16 cellular contexts compared by ENCODE assay signal in the genomic region with DNA sequence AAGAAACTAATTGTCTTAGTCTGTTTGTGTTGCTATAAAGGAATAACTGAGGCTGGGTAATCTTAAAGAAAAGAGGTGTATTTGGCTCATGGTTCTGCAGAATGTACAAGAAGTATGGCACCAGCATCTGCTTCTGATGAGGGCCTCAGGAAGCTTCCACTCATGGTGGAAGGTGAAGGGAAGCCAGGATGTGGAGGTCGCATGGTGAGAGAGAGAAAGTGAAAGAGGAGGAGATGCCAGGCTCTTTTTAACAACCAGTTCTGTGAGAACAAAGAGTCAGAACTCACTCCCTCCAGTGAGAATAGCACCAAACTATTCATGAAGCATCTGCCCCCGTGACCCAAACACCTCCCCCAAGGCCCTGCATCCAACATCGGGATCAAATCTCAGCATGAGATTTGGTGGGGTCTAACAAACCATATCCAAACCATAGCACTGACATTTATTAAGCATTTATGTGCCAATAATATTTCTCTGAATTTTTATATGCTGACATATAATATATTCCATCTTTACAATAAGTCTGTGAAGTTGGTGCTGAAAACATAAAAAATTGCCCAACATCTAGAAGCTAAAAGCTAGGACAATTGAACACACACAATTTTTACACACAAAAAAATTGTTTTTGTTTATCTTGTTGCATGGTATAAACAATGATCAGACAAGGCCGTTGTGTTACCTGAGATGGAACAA. TPM values are rescaled to one million over a fixed set of nuclear protein-coding genes. Genes with fewer than 3 reads are reported as not detected.
DNase-seq lines count a peak whose midpoint lies in the region; ATAC-seq and TF ChIP-seq lines count a peak whose summit lies in the region.
"Had no signal": no experiment of that assay in that cellular context is flagged by ENCODE, and none has a peak within 500 bp of the region (broad histone marks: within the 10 kb centered on the region; RNA-seq: fewer than 3 reads in every experiment).

No MANE protein-coding gene starts in this region.

- H2BK120ac ChIP-seq in mesenchymal stem cell (ENCODE audit: low read depth, low read length), result no peak overlapping the region

- H3K27me3 ChIP-seq in mesenchymal stem cell (ENCODE audit: control insufficient read depth in 1 of 2, insufficient read depth in 1 of 2, low read length in 2 of 2), result peaks cover 0 to 22% of the 10 kb centered on the region in 2 experiments
- H3K27me3 ChIP-seq: brain microvascular endothelial cell had no signal

- peaks cover 14% of the 10 kb centered on the region for H3K27me3 Mint-ChIP-seq in T-helper 1 cell treated with Interleukin-12 subunit alpha and Interleukin-12 subunit beta and Interleukin-4 antibody, amounts not matched to agents 30 μg/mL and 1 μg/mL, for 36 hours (ENCODE audit: low read depth)
- peaks cover 2% of the 10 kb centered on the region for H3K27me3 Mint-ChIP-seq in HFFc6 (ENCODE audit: insufficient read depth)
- H3K27me3 Mint-ChIP-seq in T-helper 17 cell, result peaks cover 16% of the 10 kb centered on the region

- H3K9me3 ChIP-seq in T-helper 17 cell (ENCODE audit: control insufficient read depth, low read length, poor library complexity, severe bottlenecking) (no peaks in the 10 kb centered on the region), mesenchymal stem cell (ENCODE audit: control insufficient read depth, low read length) (no peaks in the 10 kb centered on the region)

- H3K9me3 Mint-ChIP-seq in T-helper 1 cell treated with Interleukin-12 subunit alpha and Interleukin-12 subunit beta and Interleukin-4 antibody, amounts not matched to agents 30 μg/mL and 1 μg/mL, for 36 hours, result no peaks in the 10 kb centered on the region
- no peaks in the 10 kb centered on the region for H3K9me3 Mint-ChIP-seq in HFFc6
- H3K9me3 Mint-ChIP-seq: activated naive CD4-positive, alpha-beta T cell treated with anti-CD3 and anti-CD28 coated beads, Interleukin-2, amount 50 U/mL, for 72 hours; neural crest cell had no signal

- no peak for TF ChIP-seq CTCF in HFFc6 (IDR thresholded peaks at IDR 0.05)

- peak overlapping the region; percentile 6 for H3K27ac ChIP-seq in mesenchymal stem cell (ENCODE audit: low read length, poor library complexity, severe bottlenecking)

- no peak overlapping the region for H3K14ac ChIP-seq in mesenchymal stem cell (ENCODE audit: low read length in 2 of 2)

- no peak overlapping the region for H3K4me2 ChIP-seq in mesenchymal stem cell (ENCODE audit: low read length, poor library complexity, severe bottlenecking)

- H3K36me3 ChIP-seq in mesenchymal stem cell (ENCODE audit: control insufficient read depth in 1 of 2, insufficient read depth in 2 of 2, low read depth in 1 of 2, low read length in 2 of 2), result no peaks in the 10 kb centered on the region
- H3K36me3 ChIP-seq: brain microvascular endothelial cell had no signal

- no peaks in the 10 kb centered on the region for H3K79me1 ChIP-seq in mesenchymal stem cell (replicated peaks; ENCODE audit: low read length, poor library complexity, severe bottlenecking)

- peaks cover 39% of the 10 kb centered on the region for H3K4me1 Mint-ChIP-seq in T-helper 1 cell treated with Interleukin-12 subunit alpha and Interleukin-12 subunit beta and Interleukin-4 antibody, amounts not matched to agents 30 μg/mL and 1 μg/mL, for 36 hours (ENCODE audit: low read depth)
- peaks cover 56% of the 10 kb centered on the region for H3K4me1 Mint-ChIP-seq in HFFc6 (ENCODE audit: low read depth)
- peaks cover 25% of the 10 kb centered on the region for H3K4me1 Mint-ChIP-seq in T-helper 17 cell

- DNase-seq in T-helper 1 cell (no peak), HFFc6 (no peak), T-helper 17 cell (no peak), mesenchymal stem cell (no peak), DMS79 (lab: John Stamatoyannopoulos, UW) (no peak)
- DNase-seq in stimulated activated naive CD4-positive, alpha-beta T cell (lab: John Stamatoyannopoulos, UW), result no peak
- DNase-seq: brain microvascular endothelial cell; C1 segment of cervical spinal cord; NCI-H187 treated with DMSO at 0.1 percent for 48 hours; NCI-H446; NK-92 treated with Interleukin-12 subunit alpha and Interleukin-12 subunit beta, amount 100 ng/mL, for 24 hours had no signal

- H4K8ac ChIP-seq in mesenchymal stem cell (ENCODE audit: low read length), result no peak overlapping the region

- no peak overlapping the region for H3K4ac ChIP-seq in mesenchymal stem cell (ENCODE audit: low read depth in 1 of 2, low read length in 2 of 2)

- no peak overlapping the region for H3K27ac Mint-ChIP-seq in T-helper 1 cell treated with Interleukin-12 subunit alpha and Interleukin-12 subunit beta and Interleukin-4 antibody, amounts not matched to agents 30 μg/mL and 1 μg/mL, for 36 hours
- H3K27ac Mint-ChIP-seq in HFFc6, result peak overlapping the region; percentile 72
- H3K27ac Mint-ChIP-seq in T-helper 17 cell, result no peak overlapping the region
- H3K27ac Mint-ChIP-seq: activated naive CD4-positive, alpha-beta T cell treated with anti-CD3 and anti-CD28 coated beads, Interleukin-2, amount 50 U/mL, for 72 hours had no signal

- no peak overlapping the region for H3K4me3 ChIP-seq in mesenchymal stem cell (ENCODE audit: insufficient read depth in 1 of 2, low read depth in 1 of 2, low read length in 2 of 2)

- H2AK5ac ChIP-seq in mesenchymal stem cell (ENCODE audit: low read length, severe bottlenecking), result no peak overlapping the region

- H3K4me1 ChIP-seq in mesenchymal stem cell (ENCODE audit: control insufficient read depth, insufficient read depth, low read depth, low read length), result peaks cover 5% of the 10 kb centered on the region

- H3K18ac ChIP-seq in mesenchymal stem cell (ENCODE audit: low read depth in 1 of 2, low read length in 2 of 2), result no peak overlapping the region

- no peak overlapping the region for H3K9ac ChIP-seq in mesenchymal stem cell (ENCODE audit: low read length)

- no peak overlapping the region for H2AFZ ChIP-seq in mesenchymal stem cell (ENCODE audit: low read depth, low read length)

- peak overlapping the region; percentile 23 for H3K4me3 Mint-ChIP-seq in T-helper 1 cell treated with Interleukin-12 subunit alpha and Interleukin-12 subunit beta and Interleukin-4 antibody, amounts not matched to agents 30 μg/mL and 1 μg/mL, for 36 hours
- H3K4me3 Mint-ChIP-seq in HFFc6 (peak overlapping the region; percentile 56), T-helper 17 cell (peak overlapping the region; percentile 39)
- H3K4me3 Mint-ChIP-seq: neural crest cell had no signal

- H3K23ac ChIP-seq in mesenchymal stem cell (ENCODE audit: low read length in 2 of 2), result no peak overlapping the region

- peaks cover 1% of the 10 kb centered on the region for H3K36me3 Mint-ChIP-seq in T-helper 1 cell treated with Interleukin-12 subunit alpha and Interleukin-12 subunit beta and Interleukin-4 antibody, amounts not matched to agents 30 μg/mL and 1 μg/mL, for 36 hours (ENCODE audit: low read depth)
- H3K36me3 Mint-ChIP-seq in HFFc6 (ENCODE audit: low read depth) (no peaks in the 10 kb centered on the region), T-helper 17 cell (ENCODE audit: low read depth) (no peaks in the 10 kb centered on the region)

- H2BK15ac ChIP-seq in mesenchymal stem cell (ENCODE audit: low read depth, poor library complexity, severe bottlenecking), result no peak overlapping the region

- no peak overlapping the region for H4K91ac ChIP-seq in mesenchymal stem cell (ENCODE audit: low read length)

- H2BK12ac ChIP-seq in mesenchymal stem cell (ENCODE audit: low read length in 2 of 2), result no peak overlapping the region

- ATAC-seq in T-helper 17 cell (no peak), GM21515 (IDR thresholded peaks at IDR 0.05; ENCODE audit: unreplicated experiment) (no peak)
- ATAC-seq: activated CD4-positive, CD25-positive, alpha-beta regulatory T cell treated with anti-CD3 and anti-CD28 coated beads, Interleukin-2, amount 50 U/mL, for 24 hours had no signal

- WGBS in mesenchymal stem cell, result 48% methylated on average over 2 of the region's 4 CpGs

- no peak overlapping the region for H2BK5ac ChIP-seq in mesenchymal stem cell (ENCODE audit: low read depth, low read length, poor library complexity, severe bottlenecking)

RNA-seq across cellular contexts. Expression of a gene that starts 29.2 kb away (rescaled TPM):
- 10 to 100 TPM; 16.4 to 27.5 (median 24.9) TPM for total RNA-seq in HFFc6 (2021; fragmentation: NEBNext Ultra II Directional; extraction: Animal tissue kit (Norgen Biotek cat#: 25700))
- 100 to 1,000 TPM; 115 to 147 TPM for total RNA-seq in T-helper 17 cell
- 31.1 TPM for polyA plus RNA-seq in mesenchymal stem cell (2013, experiment 1 of 2)
- polyA plus RNA-seq in mesenchymal stem cell (2013, experiment 2 of 2), result 32.3 TPM

RNA-seq across cellular contexts. Expression of a gene that starts 47.1 kb away (rescaled TPM):
- total RNA-seq in HFFc6 (2021; fragmentation: NEBNext Ultra II Directional; extraction: Animal tissue kit (Norgen Biotek cat#: 25700)), result 10 to 100 TPM in 4 of 6 experiments, 1 to 10 TPM in 2; 9.1 to 11.9 (median 10.5) TPM
- 10 to 100 TPM; 21.4 to 23.6 TPM for total RNA-seq in T-helper 17 cell
- 14.4 TPM for polyA plus RNA-seq in mesenchymal stem cell (2013, experiment 1 of 2)
- 13.8 TPM for polyA plus RNA-seq in mesenchymal stem cell (2013, experiment 2 of 2)

Comparison
In these comparisons a context has a peak if more than half of its experiments do, and no peak if none do; other contexts are left out.
1. RNA of a gene that starts 29.2 kb away (total RNA-seq): 115 to 147 TPM in T-helper 17 cell; 16.4 to 27.5 TPM in HFFc6; every median in the first group is over 4 times any median in the second.
2. Peak in every context shown above with its lines, with median percentiles within 50 percentile points of each other: H3K4me3 Mint-ChIP-seq.